Comparison of ENCODE assay signal across 27 cellular contexts in genomic region chr16:53534206-53534605, GRCh38. TPM values are rescaled to one million over a fixed set of nuclear protein-coding genes. Genes with fewer than 3 reads are reported as not detected.
DNase-seq lines count a peak whose midpoint lies in the region; ATAC-seq, FAIRE-seq and TF ChIP-seq lines count a peak whose summit lies in the region.
"Had no signal": no experiment of that assay in that cellular context is flagged by ENCODE, and none has a peak within 500 bp of the region (broad histone marks: within the 10 kb centered on the region; RNA-seq: fewer than 3 reads in every experiment).

No MANE protein-coding gene starts in this region.

- peaks cover 19% of the 10 kb centered on the region for H3K4me1 Mint-ChIP-seq in activated naive CD4-positive, alpha-beta T cell treated with anti-CD3 and anti-CD28 coated beads for 36 hours (ENCODE audit: low read depth)
- peaks cover 20% of the 10 kb centered on the region for H3K4me1 Mint-ChIP-seq in stimulated activated memory B cell treated with anti-CD40 and anti-IgM and Interleukin-4, amounts not matched to agents 10 μg/mL and 1 μg/mL and 100 μg/mL, for 72 hours
- H3K4me1 Mint-ChIP-seq in naive thymus-derived CD8-positive, alpha-beta T cell, result peaks cover 0 to 11% (median 4%) of the 10 kb centered on the region in 4 donors

- FAIRE-seq in GM12878 (lab: Jason Lieb, UNC), result no peak
- FAIRE-seq: endothelial cell of umbilical vein, frontal cortex had no signal

- no peak overlapping the region for H3K4me3 Mint-ChIP-seq in activated naive CD4-positive, alpha-beta T cell treated with anti-CD3 and anti-CD28 coated beads for 36 hours
- no peak overlapping the region for H3K4me3 Mint-ChIP-seq in stimulated activated memory B cell treated with anti-CD40 and anti-IgM and Interleukin-4, amounts not matched to agents 10 μg/mL and 1 μg/mL and 100 μg/mL, for 72 hours
- no peak overlapping the region for H3K4me3 Mint-ChIP-seq in naive thymus-derived CD8-positive, alpha-beta T cell

- 100% methylated on average over 2 of the region's 2 CpGs for WGBS in GM12878 (ENCODE audit: insufficient coverage, insufficient replicate concordance, low lambda C conversion rate, missing lambda C conversion rate)

- H3K9ac ChIP-seq in HCT116 (ENCODE audit: low read length), result no peak overlapping the region
- H3K9ac ChIP-seq in GM12878 (ENCODE audit: control insufficient read depth, insufficient read depth, low read length), result no peak overlapping the region

- in situ Hi-C loops in GM12878 (cut with MboI), result no loop called here
- in situ Hi-C loops in GM13977 (cut with MboI; ENCODE audit: low pct_unique_long_range_greater_than_20kb, low sequenced_read_pairs, unreplicated experiment), result no loop called here

- TF ChIP-seq RAD21 in HCT116 (IDR thresholded peaks at IDR 0.05; ENCODE audit: low read depth), result no peak
- TF ChIP-seq RAD21 in GM12878 (IDR thresholded peaks at IDR 0.05; ENCODE audit: insufficient read depth, low read depth, low read length), result no peak

- H3K9me3 ChIP-seq in HCT116 (ENCODE audit: control insufficient read depth in 1 of 2, insufficient read depth in 1 of 2, low read depth in 1 of 2, low read length in 2 of 2), result no peaks in the 10 kb centered on the region
- H3K9me3 ChIP-seq in GM12878 (replicated peaks; ENCODE audit: control insufficient read depth, insufficient read depth, low read length), result no peaks in the 10 kb centered on the region; the same call in 2 of the 3 replicates
- H3K9me3 ChIP-seq: BE2C, HAP-1, lower lobe of right lung, mucosa of descending colon, ovary, uterus had no signal

- no peak overlapping the region for H3K27ac ChIP-seq in HCT116 (ENCODE audit: low read depth, low read length)
- H3K27ac ChIP-seq in GM12878 (ENCODE audit: control insufficient read depth, insufficient read depth), result peak overlapping the region; percentile 32
- H3K27ac ChIP-seq: brain microvascular endothelial cell, heart right ventricle, HL-60, lower lobe of right lung, ovary, uterus had no signal

- ATAC-seq in HCT116 (peak; percentile 34; the same call in 1 of the 2 replicates), GM12878 (peak; percentile 8; the same call in 1 of the 3 replicates)
- ATAC-seq in stimulated activated memory B cell treated with anti-CD40 and anti-IgM and Interleukin-4, amounts not matched to agents 10 μg/mL and 1 μg/mL and 100 μg/mL, for 72 hours, result no peak
- no peak for ATAC-seq in naive thymus-derived CD8-positive, alpha-beta T cell
- ATAC-seq: lower lobe of right lung, mucosa of descending colon had no signal

- SMC1A ChIA-PET in GM12878 (lab: Charles Lee; ENCODE audit: uncharacterized antibody, unreplicated experiment), result interaction anchor here (1.0 to 8.0 kb wide), 6 partner anchors 9 to 226 kb away, joined by 3 to 77 read pairs (median 5); no protein-coding TSS in a partner anchor

- RAD21 ChIA-PET in HCT116 (lab: Charles Lee; ENCODE audit: low non-redundant PET in 1 of 2, low total read pairs in 2 of 2, uncharacterized antibody in 2 of 2, unreplicated experiment in 2 of 2) (no interaction called here), GM12878 (lab: Charles Lee; ENCODE audit: unreplicated experiment) (interaction anchor here (0.8 kb wide), 1 partner anchor 25 kb away, joined by 5 read pairs; no protein-coding TSS in a partner anchor)

- no peaks in the 10 kb centered on the region for H3K79me2 ChIP-seq in HCT116 (ENCODE audit: insufficient read depth, low read length)
- no peaks in the 10 kb centered on the region for H3K79me2 ChIP-seq in GM12878 (ENCODE audit: control insufficient read depth, insufficient read depth, low read length)

- H3K9me3 Mint-ChIP-seq in activated naive CD4-positive, alpha-beta T cell treated with anti-CD3 and anti-CD28 coated beads for 36 hours, result no peaks in the 10 kb centered on the region
- H3K9me3 Mint-ChIP-seq in stimulated activated memory B cell treated with anti-CD40 and anti-IgM and Interleukin-4, amounts not matched to agents 10 μg/mL and 1 μg/mL and 100 μg/mL, for 72 hours, result no peaks in the 10 kb centered on the region
- H3K9me3 Mint-ChIP-seq in naive thymus-derived CD8-positive, alpha-beta T cell, result no peaks in the 10 kb centered on the region

- CTCF ChIA-PET in activated naive CD4-positive, alpha-beta T cell treated with anti-CD3 and anti-CD28 coated beads for 36 hours (lab: Charles Lee), result interaction anchor here (0.6 to 1.3 kb wide), 2 partner anchors 15 to 391 kb away, joined by 3 to 4 read pairs; no protein-coding TSS in a partner anchor
- CTCF ChIA-PET in HCT116 (lab: Charles Lee), result interaction anchor here (1.2 kb wide), 1 partner anchor 16 kb away, joined by 4 read pairs; no protein-coding TSS in a partner anchor
- CTCF ChIA-PET in GM12878 (lab: Yijun Ruan, JAX), result interaction anchor here (1.0 to 4.7 kb wide), 2 partner anchors 14 to 22 kb away, joined by 3 to 53 read pairs; no protein-coding TSS in a partner anchor

- TF ChIP-seq EP300 in GM12878 (IDR thresholded peaks at IDR 0.05; ENCODE audit: borderline replicate concordance in 1 of 2, control insufficient read depth in 1 of 2, low read depth in 2 of 2, low read length in 2 of 2), result no peak

- H3K4me1 ChIP-seq in HCT116 (ENCODE audit: control insufficient read depth in 1 of 2, insufficient read depth in 2 of 2, low read length in 2 of 2), result no peaks in the 10 kb centered on the region
- peaks cover 16% of the 10 kb centered on the region for H3K4me1 ChIP-seq in GM12878 (ENCODE audit: control insufficient read depth, insufficient read depth, low read length)
- H3K4me1 ChIP-seq: BE2C, HAP-1, heart right ventricle, lower lobe of right lung, uterus had no signal

- POLR2A ChIA-PET in HCT116 (lab: Charles Lee), result no interaction called here
- POLR2A ChIA-PET in GM12878 (lab: Charles Lee), result interaction anchor here (1.6 to 1.8 kb wide), 2 partner anchors 15 to 30 kb away, joined by 5 to 6 read pairs; partner anchors contain the start of gene AKTIP
- POLR2A ChIA-PET in naive thymus-derived CD8-positive, alpha-beta T cell (lab: Charles Lee), result interaction anchor here (0.7 kb wide), 1 partner anchor 162 kb away, joined by 3 read pairs; no protein-coding TSS in a partner anchor

- TF ChIP-seq POLR2A in HCT116 (IDR thresholded peaks at IDR 0.05; ENCODE audit: borderline replicate concordance, extremely low read depth, insufficient read depth, insufficient read length) (no peak), GM12878 (IDR thresholded peaks at IDR 0.05; ENCODE audit: low read depth, low read length) (no peak)

- H3K4me3 ChIP-seq in HCT116 (replicated peaks in 1 of 2; ENCODE audit: low read depth in 1 of 2, low read length in 2 of 2), result no peak overlapping the region
- H3K4me3 ChIP-seq in GM12878, result no peak overlapping the region
- H3K4me3 ChIP-seq: dorsolateral prefrontal cortex, HAP-1, heart right ventricle, lower lobe of right lung, mucosa of descending colon, ovary, uterus had no signal

- BruUV-seq in HCT116 (replicated peaks; lab: Mats Ljungman, UMichigan) (no TSS peak), GM12878 (replicated peaks; lab: Mats Ljungman, UMichigan) (no TSS peak)

- no peaks in the 10 kb centered on the region for H3K36me3 ChIP-seq in HCT116 (ENCODE audit: control insufficient read depth in 1 of 2, insufficient read depth in 2 of 2, low read length in 2 of 2)
- no peaks in the 10 kb centered on the region for H3K36me3 ChIP-seq in GM12878 (ENCODE audit: control insufficient read depth in 2 of 2, insufficient read depth in 2 of 2, low read length in 1 of 2)
- H3K36me3 ChIP-seq: BE2C, brain microvascular endothelial cell, HAP-1, heart right ventricle, lower lobe of right lung, ovary, uterus had no signal

- H2AFZ ChIP-seq in HCT116 (ENCODE audit: low read depth, low read length, poor library complexity, severe bottlenecking), result no peak overlapping the region
- no peak overlapping the region; the same call in 1 of the 2 replicates for H2AFZ ChIP-seq in GM12878 (ENCODE audit: control insufficient read depth, low read depth, low read length)

- no peak for DNase-seq in activated naive CD4-positive, alpha-beta T cell treated with anti-CD3 and anti-CD28 coated beads for 36 hours
- no peak for DNase-seq in activated naive CD4-positive, alpha-beta T cell (lab: John Stamatoyannopoulos, UW)
- no peak for DNase-seq in HCT116 (ENCODE audit: low read depth, low spot score)
- no peak for DNase-seq in GM12878 (ENCODE audit: low read depth, low spot score)
- DNase-seq in GM13977 (ENCODE audit: low spot score), result no peak
- DNase-seq in naive thymus-derived CD8-positive, alpha-beta T cell, result no peak
- DNase-seq: BE2C, brain microvascular endothelial cell, DMS153, dorsolateral prefrontal cortex, heart right ventricle, KG1, lower lobe of right lung, mucosa of descending colon, NCI-H1092 treated with DMSO at 0.1 percent for 48 hours, NCI-H187 treated with DMSO at 0.1 percent for 48 hours, NCI-H2171 treated with DMSO at 0.1 percent for 48 hours, NCI-H510A, ovary, SIG-M5, T1000, uterus had no signal

- H3K9me2 ChIP-seq in HCT116 (ENCODE audit: insufficient read depth), result no peaks in the 10 kb centered on the region

- H3K27ac Mint-ChIP-seq in activated naive CD4-positive, alpha-beta T cell treated with anti-CD3 and anti-CD28 coated beads for 36 hours, result peak overlapping the region; percentile 46
- H3K27ac Mint-ChIP-seq in stimulated activated memory B cell treated with anti-CD40 and anti-IgM and Interleukin-4, amounts not matched to agents 10 μg/mL and 1 μg/mL and 100 μg/mL, for 72 hours, result peak overlapping the region; percentile 50
- peak overlapping the region in 1 of 10 donors; percentile 8 for H3K27ac Mint-ChIP-seq in naive thymus-derived CD8-positive, alpha-beta T cell

- intact Hi-C loops in activated naive CD4-positive, alpha-beta T cell treated with anti-CD3 and anti-CD28 coated beads for 36 hours (cut with micrococcal nuclease), result loop anchor here (2.0 kb wide), 1 partner anchor 379 kb away; no protein-coding TSS in a partner anchor
- intact Hi-C loops in HCT116 (cut with micrococcal nuclease), result no loop called here
- intact Hi-C loops in GM12878 (cut with micrococcal nuclease; ENCODE audit: unreplicated experiment), result no loop called here

- H3K36me3 Mint-ChIP-seq in activated naive CD4-positive, alpha-beta T cell treated with anti-CD3 and anti-CD28 coated beads for 36 hours (ENCODE audit: low read depth), result no peaks in the 10 kb centered on the region
- no peaks in the 10 kb centered on the region for H3K36me3 Mint-ChIP-seq in stimulated activated memory B cell treated with anti-CD40 and anti-IgM and Interleukin-4, amounts not matched to agents 10 μg/mL and 1 μg/mL and 100 μg/mL, for 72 hours
- H3K36me3 Mint-ChIP-seq in naive thymus-derived CD8-positive, alpha-beta T cell, result peaks cover 0 to 7% (median 0%) of the 10 kb centered on the region in 3 donors

- H4K20me1 ChIP-seq in HCT116 (ENCODE audit: insufficient read depth) (no peaks in the 10 kb centered on the region), GM12878 (ENCODE audit: control insufficient read depth, insufficient read depth) (no peaks in the 10 kb centered on the region)

- H3K27me3 ChIP-seq in HCT116 (ENCODE audit: insufficient read depth, low read length) (no peaks in the 10 kb centered on the region), GM12878 (replicated peaks in 1 of 2; ENCODE audit: control insufficient read depth in 2 of 2, insufficient read depth in 2 of 2, low read length in 1 of 2) (no peaks in the 10 kb centered on the region)
- H3K27me3 ChIP-seq: BE2C, brain microvascular endothelial cell, dorsolateral prefrontal cortex, heart right ventricle, ovary, uterus had no signal

- no peak for TF ChIP-seq CTCF in HCT116 (IDR thresholded peaks at IDR 0.05 in 2 of 3, conservative IDR thresholded peaks at IDR 0.05 in 1 of 3; ENCODE audit: borderline replicate concordance in 1 of 3, insufficient read depth in 1 of 3, low read depth in 2 of 3, low read length in 2 of 3)
- TF ChIP-seq CTCF in GM12878 (IDR thresholded peaks at IDR 0.05 in 2 of 3, conservative IDR thresholded peaks at IDR 0.05 in 1 of 3; ENCODE audit: control insufficient read depth in 2 of 3, extremely low read depth in 1 of 3, insufficient read depth in 1 of 3, low read depth in 3 of 3, low read length in 3 of 3), result no peak
- TF ChIP-seq CTCF in GM13977 (IDR thresholded peaks at IDR 0.05; ENCODE audit: extremely low read depth, insufficient read depth, missing control alignments), result no peak

- no peak overlapping the region for H3K4me2 ChIP-seq in HCT116 (ENCODE audit: low read length)
- H3K4me2 ChIP-seq in GM12878 (ENCODE audit: control insufficient read depth, insufficient read depth), result no peak overlapping the region; the same call in 1 of the 2 replicates

- no peaks in the 10 kb centered on the region for H3K27me3 Mint-ChIP-seq in activated naive CD4-positive, alpha-beta T cell treated with anti-CD3 and anti-CD28 coated beads for 36 hours (ENCODE audit: low read depth)
- H3K27me3 Mint-ChIP-seq in stimulated activated memory B cell treated with anti-CD40 and anti-IgM and Interleukin-4, amounts not matched to agents 10 μg/mL and 1 μg/mL and 100 μg/mL, for 72 hours, result no peaks in the 10 kb centered on the region
- peaks cover 0 to 16% (median 3%) of the 10 kb centered on the region in 5 donors for H3K27me3 Mint-ChIP-seq in naive thymus-derived CD8-positive, alpha-beta T cell

RNA-seq across cellular contexts. Expression of gene AKTIP, which starts 31.2 kb away (rescaled TPM):
- total RNA-seq in activated naive CD4-positive, alpha-beta T cell treated with anti-CD3 and anti-CD28 coated beads for 36 hours, result 10 to 100 TPM; 26.1 to 27.3 TPM
- 23.5 TPM for total RNA-seq in HCT116 (2021; ENCODE audit: unreplicated experiment)
- polyA plus RNA-seq in HCT116 (2012), result 24.6 and 24.9 TPM in 2 replicates
- 45.2 and 53.2 TPM in 2 replicates for total RNA-seq in GM12878 (2013; cell fraction: nucleolus; rRNA removed)
- 15.2 and 16.2 TPM in 2 replicates for total RNA-seq in GM12878 (2014; rRNA removed)
- 10.2 and 12.6 TPM in 2 replicates for total RNA-seq in GM12878 (2014; rRNA removed; fragmentation: Illumina TruSeq; extraction: Trizol)
- total RNA-seq in GM12878 (2021), result 11.8 and 13.1 TPM in 2 replicates
- 11.1 TPM for polyA plus RNA-seq in GM12878 (2011; ENCODE audit: low read depth)
- 22.9 and 27.3 TPM in 2 replicates for polyA plus RNA-seq in GM12878 (2011; rRNA removed)
- polyA plus RNA-seq in GM12878 (2011; cell fraction: cytosol; rRNA removed), result 12.5 and 13.5 TPM in 2 replicates
- 24.3 and 25.1 TPM in 2 replicates for polyA plus RNA-seq in GM12878 (2011; cell fraction: nucleus; rRNA removed)
- polyA plus RNA-seq in GM12878 (2012), result 11.2 and 11.3 TPM in 2 replicates
- 14.1 and 16.4 TPM in 2 replicates for polyA plus RNA-seq in GM12878 (2014; fragmentation: Illumina TruSeq; extraction: Trizol)
- polyA plus RNA-seq in GM12878 (2014; fragmentation: Nextera tagmentation; extraction: Ambion mirVana), result 10 to 100 TPM; 11.4 to 13.1 TPM
- polyA plus RNA-seq in GM12878 (2014; rRNA removed), result 12.4 and 12.5 TPM in 2 replicates
- polyA plus RNA-seq in GM12878 (2016; fragmentation: Nextera tagmentation; extraction: Ambion mirVana), result 10 to 100 TPM; 16.1 to 16.6 TPM
- 21.2 and 23.3 TPM in 2 replicates for polyA minus RNA-seq in GM12878 (2011; rRNA and poly(A)+ RNA removed)
- polyA minus RNA-seq in GM12878 (2011; cell fraction: cytosol; rRNA and poly(A)+ RNA removed), result 4.4 and 5.6 TPM in 2 replicates
- polyA minus RNA-seq in GM12878 (2011; cell fraction: nucleus; rRNA and poly(A)+ RNA removed), result 9.3 and 20.3 TPM in 2 replicates
- total RNA-seq in naive thymus-derived CD8-positive, alpha-beta T cell, result 100 to 1,000 TPM; 155 to 159 TPM
- 100 to 1,000 TPM in 2 of 3 donors, 10 to 100 TPM in 1; 60.3 to 124 (median 114) TPM for polyA plus RNA-seq in naive thymus-derived CD8-positive, alpha-beta T cell

Comparison
In these comparisons a context has a peak if more than half of its experiments do, and no peak if none do; other contexts are left out.
1. ATAC-seq: peak in HCT116 (single experiment) and GM12878 (single experiment); none in stimulated activated memory B cell treated with anti-CD40 and anti-IgM and Interleukin-4, amounts not matched to agents 10 μg/mL and 1 μg/mL and 100 μg/mL, for 72 hours (single experiment) and naive thymus-derived CD8-positive, alpha-beta T cell (0 of 2).